Comparison of ENCODE assay signal across 19 cellular contexts in genomic region chr2:101264360-101264939, GRCh38. TPM values are rescaled to one million over a fixed set of nuclear protein-coding genes. Genes with fewer than 3 reads are reported as not detected.
A peak's percentile ranks its signal among the peaks of the same experiment; 100 is the strongest.
DNase-seq lines count a peak whose midpoint lies in the region; ATAC-seq and TF ChIP-seq lines count a peak whose summit lies in the region.
"Had no signal": no experiment of that assay in that cellular context is flagged by ENCODE, and none has a peak within 500 bp of the region (broad histone marks: within the 10 kb centered on the region; RNA-seq: fewer than 3 reads in every experiment).

No MANE protein-coding gene starts in this region.

- no peak overlapping the region for H3K4ac ChIP-seq in mesenchymal stem cell (ENCODE audit: low read depth in 1 of 2, low read length in 2 of 2)

- H3K18ac ChIP-seq in mesenchymal stem cell (ENCODE audit: low read depth in 1 of 2, low read length in 2 of 2) = no peak overlapping the region

- no peak overlapping the region for H2BK15ac ChIP-seq in mesenchymal stem cell (ENCODE audit: low read depth, poor library complexity, severe bottlenecking)

- H2BK120ac ChIP-seq in mesenchymal stem cell (ENCODE audit: low read depth, low read length) = no peak overlapping the region

- peak overlapping the region; percentile 82 for H3K27ac Mint-ChIP-seq in activated T-cell treated with anti-CD3 and anti-CD28 coated beads, Interleukin-2, amount 50 U/mL, for 72 hours
- H3K27ac Mint-ChIP-seq in T-helper 2 cell treated with Interferon-gamma antibody and Interleukin-4, amounts not matched to agents 5 μg/mL and 100 μg/mL, for 36 hours = peak overlapping the region; percentile 2
- peak overlapping the region; percentile 13 for H3K27ac Mint-ChIP-seq in progenitor cell of endocrine pancreas
- H3K27ac Mint-ChIP-seq: dendritic cell treated with granulocyte-macrophage colony-stimulating factor and Interleukin-4, amounts not matched to agents 40 ng/mL and 50 ng/mL, for 4 days had no signal

- no peak overlapping the region for H2BK12ac ChIP-seq in mesenchymal stem cell (ENCODE audit: low read length in 2 of 2)

- no peak overlapping the region for H3K14ac ChIP-seq in mesenchymal stem cell (ENCODE audit: low read length in 2 of 2)

- no peak overlapping the region for H3K4me2 ChIP-seq in mesenchymal stem cell (ENCODE audit: low read length, poor library complexity, severe bottlenecking)

- H3K79me1 ChIP-seq in mesenchymal stem cell (replicated peaks; ENCODE audit: low read length, poor library complexity, severe bottlenecking) = peaks cover 26% of the 10 kb centered on the region

- H3K27me3 Mint-ChIP-seq in activated T-cell treated with anti-CD3 and anti-CD28 coated beads, Interleukin-2, amount 50 U/mL, for 72 hours (ENCODE audit: low read depth) = no peaks in the 10 kb centered on the region
- no peaks in the 10 kb centered on the region for H3K27me3 Mint-ChIP-seq in T-helper 2 cell treated with Interferon-gamma antibody and Interleukin-4, amounts not matched to agents 5 μg/mL and 100 μg/mL, for 36 hours (ENCODE audit: low read depth)
- H3K27me3 Mint-ChIP-seq in progenitor cell of endocrine pancreas = no peaks in the 10 kb centered on the region
- H3K27me3 Mint-ChIP-seq: brain; dendritic cell treated with granulocyte-macrophage colony-stimulating factor and Interleukin-4, amounts not matched to agents 40 ng/mL and 50 ng/mL, for 4 days had no signal

- H3K36me3 Mint-ChIP-seq in activated T-cell treated with anti-CD3 and anti-CD28 coated beads, Interleukin-2, amount 50 U/mL, for 72 hours (ENCODE audit: insufficient read depth in 2 of 2) = peaks cover 12 to 19% of the 10 kb centered on the region in 2 donors
- peaks cover 57% of the 10 kb centered on the region for H3K36me3 Mint-ChIP-seq in T-helper 2 cell treated with Interferon-gamma antibody and Interleukin-4, amounts not matched to agents 5 μg/mL and 100 μg/mL, for 36 hours (ENCODE audit: low read depth)
- peaks cover 30% of the 10 kb centered on the region for H3K36me3 Mint-ChIP-seq in progenitor cell of endocrine pancreas (ENCODE audit: insufficient read depth)

- peaks cover 19 to 87% of the 10 kb centered on the region in 2 experiments for H3K36me3 ChIP-seq in mesenchymal stem cell (ENCODE audit: control insufficient read depth in 1 of 2, insufficient read depth in 2 of 2, low read depth in 1 of 2, low read length in 2 of 2)

- no peak overlapping the region for H4K91ac ChIP-seq in mesenchymal stem cell (ENCODE audit: low read length)

- H3K9ac ChIP-seq in mesenchymal stem cell (ENCODE audit: low read length) = no peak overlapping the region

- no peaks in the 10 kb centered on the region for H3K9me3 ChIP-seq in mesenchymal stem cell (ENCODE audit: control insufficient read depth, low read length)
- H3K9me3 ChIP-seq: mucosa of descending colon, sigmoid colon, stomach had no signal

- peak overlapping the region in 1 of 2 donors; percentile 4 for H3K4me3 Mint-ChIP-seq in activated T-cell treated with anti-CD3 and anti-CD28 coated beads, Interleukin-2, amount 50 U/mL, for 72 hours
- H3K4me3 Mint-ChIP-seq in T-helper 2 cell treated with Interferon-gamma antibody and Interleukin-4, amounts not matched to agents 5 μg/mL and 100 μg/mL, for 36 hours = no peak overlapping the region
- H3K4me3 Mint-ChIP-seq in progenitor cell of endocrine pancreas (ENCODE audit: low read depth) = no peak overlapping the region
- H3K4me3 Mint-ChIP-seq: brain; dendritic cell treated with granulocyte-macrophage colony-stimulating factor and Interleukin-4, amounts not matched to agents 40 ng/mL and 50 ng/mL, for 4 days had no signal

- H3K27ac ChIP-seq in epithelial cell of prostate (peak overlapping the region; percentile 66), mesenchymal stem cell (ENCODE audit: low read length, poor library complexity, severe bottlenecking) (no peak overlapping the region)
- H3K27ac ChIP-seq: sigmoid colon had no signal

- H3K9me3 Mint-ChIP-seq in activated T-cell treated with anti-CD3 and anti-CD28 coated beads, Interleukin-2, amount 50 U/mL, for 72 hours = no peaks in the 10 kb centered on the region
- H3K9me3 Mint-ChIP-seq in T-helper 2 cell treated with Interferon-gamma antibody and Interleukin-4, amounts not matched to agents 5 μg/mL and 100 μg/mL, for 36 hours = no peaks in the 10 kb centered on the region
- H3K9me3 Mint-ChIP-seq in progenitor cell of endocrine pancreas (ENCODE audit: low read depth) = no peaks in the 10 kb centered on the region
- H3K9me3 Mint-ChIP-seq: activated naive CD4-positive, alpha-beta T cell treated with anti-CD3 and anti-CD28 coated beads, Interleukin-2, amount 50 U/mL, for 72 hours; brain; dendritic cell treated with granulocyte-macrophage colony-stimulating factor and Interleukin-4, amounts not matched to agents 40 ng/mL and 50 ng/mL, for 4 days had no signal

- no peaks in the 10 kb centered on the region for H3K27me3 ChIP-seq in mesenchymal stem cell (ENCODE audit: control insufficient read depth in 1 of 2, insufficient read depth in 1 of 2, low read length in 2 of 2)
- H3K27me3 ChIP-seq: sigmoid colon, stomach had no signal

- DNase-seq in activated T-cell treated with anti-CD3 and anti-CD28 coated beads, Interleukin-2, amount 50 U/mL, for 72 hours = no peak
- no peak for DNase-seq in activated T-cell treated with anti-CD3 and anti-CD28 coated beads, Interleukin-2, amount 50 U/mL, for 1 hour
- DNase-seq in T-helper 2 cell treated with Interferon-gamma antibody and Interleukin-4, amounts not matched to agents 5 μg/mL and 100 μg/mL, for 36 hours (ENCODE audit: low spot score) = no peak
- DNase-seq in epithelial cell of prostate (ENCODE audit: low read depth, low spot score) (no peak), progenitor cell of endocrine pancreas (ENCODE audit: low spot score, unreplicated experiment) (no peak), dedifferentiated amniotic fluid mesenchymal stem cell (ENCODE audit: extremely low spot score) (no peak), mesenchymal stem cell (no peak)
- DNase-seq: erythroblast; mucosa of descending colon; NCI-H1436 treated with DMSO at 0.1 percent for 48 hours; NCI-H2227 treated with DMSO at 0.1 percent for 48 hours; NK-92 treated with Interleukin-12 subunit alpha and Interleukin-12 subunit beta, amount 100 ng/mL, for 24 hours; occipital lobe; sigmoid colon; stomach had no signal

- H2AK5ac ChIP-seq in mesenchymal stem cell (ENCODE audit: low read length, severe bottlenecking) = no peak overlapping the region

- ATAC-seq in activated T-cell treated with anti-CD3 and anti-CD28 coated beads, Interleukin-2, amount 50 U/mL, for 72 hours (replicated peaks in 1 of 2) = peak in 1 of 2 donors; percentile 62
- ATAC-seq in HG03135 (IDR thresholded peaks at IDR 0.05; ENCODE audit: unreplicated experiment) = no peak
- ATAC-seq: activated naive CD4-positive, alpha-beta T cell treated with anti-CD3 and anti-CD28 coated beads, Interleukin-2, amount 50 U/mL, for 72 hours; mucosa of descending colon had no signal

- no peak overlapping the region for H4K8ac ChIP-seq in mesenchymal stem cell (ENCODE audit: low read length)

- no peak for TF ChIP-seq CTCF in progenitor cell of endocrine pancreas (IDR thresholded peaks at IDR 0.05; ENCODE audit: unreplicated experiment)

- peaks cover 26% of the 10 kb centered on the region for H3K4me1 Mint-ChIP-seq in activated T-cell treated with anti-CD3 and anti-CD28 coated beads, Interleukin-2, amount 50 U/mL, for 72 hours (ENCODE audit: low read depth)
- peaks cover 38% of the 10 kb centered on the region for H3K4me1 Mint-ChIP-seq in T-helper 2 cell treated with Interferon-gamma antibody and Interleukin-4, amounts not matched to agents 5 μg/mL and 100 μg/mL, for 36 hours (ENCODE audit: low read depth)
- H3K4me1 Mint-ChIP-seq in progenitor cell of endocrine pancreas (ENCODE audit: low read depth) = peaks cover 23% of the 10 kb centered on the region
- H3K4me1 Mint-ChIP-seq: brain had no signal

- H3K4me1 ChIP-seq in mesenchymal stem cell (ENCODE audit: control insufficient read depth, insufficient read depth, low read depth, low read length) = peaks cover 4% of the 10 kb centered on the region

- over 99% methylated on average over 11 of the region's 13 CpGs for WGBS in mesenchymal stem cell

- no peak overlapping the region for H3K23ac ChIP-seq in mesenchymal stem cell (ENCODE audit: low read length in 2 of 2)

- H3K4me3 ChIP-seq in mesenchymal stem cell (ENCODE audit: insufficient read depth in 1 of 2, low read depth in 1 of 2, low read length in 2 of 2) = no peak overlapping the region
- H3K4me3 ChIP-seq: mucosa of descending colon, sigmoid colon, stomach had no signal

- no peak overlapping the region for H2BK5ac ChIP-seq in mesenchymal stem cell (ENCODE audit: low read depth, low read length, poor library complexity, severe bottlenecking)

- H2AFZ ChIP-seq in mesenchymal stem cell (ENCODE audit: low read depth, low read length) = no peak overlapping the region

RNA-seq across cellular contexts. Expression of gene CNOT11, which starts 11.8 kb away (rescaled TPM):
- total RNA-seq in activated T-cell treated with anti-CD3 and anti-CD28 coated beads, Interleukin-2, amount 50 U/mL, for 72 hours = 10 to 100 TPM; 57.4 to 59.3 TPM
- 73.6 and 74.8 TPM in 2 replicates for total RNA-seq in progenitor cell of endocrine pancreas
- polyA plus RNA-seq in mesenchymal stem cell (2013, experiment 1 of 2) = 41.6 TPM
- 40.2 TPM for polyA plus RNA-seq in mesenchymal stem cell (2013, experiment 2 of 2)

RNA-seq across cellular contexts. Expression of gene RNF149, which starts 44.1 kb away (rescaled TPM):
- total RNA-seq in activated T-cell treated with anti-CD3 and anti-CD28 coated beads, Interleukin-2, amount 50 U/mL, for 72 hours = 10 to 100 TPM; 30.9 to 50.8 TPM
- 51.2 and 51.5 TPM in 2 replicates for total RNA-seq in progenitor cell of endocrine pancreas
- 26.5 TPM for polyA plus RNA-seq in mesenchymal stem cell (2013, experiment 1 of 2)
- polyA plus RNA-seq in mesenchymal stem cell (2013, experiment 2 of 2) = 28.5 TPM

Comparison
In these comparisons a context has a peak if more than half of its experiments do, and no peak if none do; other contexts are left out.
1. H3K27ac Mint-ChIP-seq: peak in every context shown above with its lines; median percentile 82 in activated T-cell treated with anti-CD3 and anti-CD28 coated beads, Interleukin-2, amount 50 U/mL, for 72 hours; 13 in progenitor cell of endocrine pancreas; 2 in T-helper 2 cell treated with Interferon-gamma antibody and Interleukin-4, amounts not matched to agents 5 μg/mL and 100 μg/mL, for 36 hours.